10 cellular contexts compared by ENCODE assay signal in the genomic region with DNA sequence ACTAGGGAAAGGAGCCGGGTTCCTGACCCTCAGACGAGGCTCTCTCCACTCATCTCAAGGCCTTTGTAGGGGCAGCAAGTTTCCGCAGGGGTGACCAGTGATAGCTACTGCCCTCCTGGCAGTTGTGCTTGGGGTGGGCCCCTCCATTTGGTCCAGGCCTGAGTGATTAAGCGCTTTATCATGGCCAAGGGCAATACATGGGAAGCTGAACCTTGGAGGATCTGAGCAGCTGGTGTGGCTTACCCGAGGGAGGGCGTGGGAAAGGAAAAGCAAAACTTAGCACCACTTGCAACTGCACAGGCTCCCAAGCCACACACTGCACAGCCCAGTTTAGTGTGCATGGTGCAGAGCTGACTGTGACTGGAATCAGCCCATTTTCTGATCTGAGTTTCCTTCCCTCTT. TPM values are rescaled to one million over a fixed set of nuclear protein-coding genes. Genes with fewer than 3 reads are reported as not detected.
DNase-seq lines count a peak whose midpoint lies in the region; ATAC-seq and TF ChIP-seq lines count a peak whose summit lies in the region.
"Had no signal": no experiment of that assay in that cellular context is flagged by ENCODE, and none has a peak within 500 bp of the region (broad histone marks: within the 10 kb centered on the region; RNA-seq: fewer than 3 reads in every experiment).

No MANE protein-coding gene starts in this region.

- H3K9me3 ChIP-seq in Loucy (ENCODE audit: insufficient read depth, low read depth, low read length) (no peaks in the 10 kb centered on the region), Peyer's patch (no peaks in the 10 kb centered on the region)

- DNase-seq in EH (ENCODE audit: low read depth) (peak; percentile 85), fibroblast of villous mesenchyme (ENCODE audit: low read depth) (peak; percentile 91), COLO829 (ENCODE audit: low spot score) (no peak), Peyer's patch (no peak), natural killer cell (no peak)
- DNase-seq: SHP77 had no signal

- no peaks in the 10 kb centered on the region for H3K9me2 ChIP-seq in Loucy (replicated peaks; ENCODE audit: low read depth, low read length)

- H3K27ac ChIP-seq in Peyer's patch: no peak overlapping the region

- intact Hi-C loops in natural killer cell (cut with micrococcal nuclease): no loop called here

- no peaks in the 10 kb centered on the region for H3K36me3 Mint-ChIP-seq in natural killer cell
- H3K36me3 Mint-ChIP-seq: activated naive CD8-positive, alpha-beta T cell had no signal

- peaks cover 7 to 8% of the 10 kb centered on the region in 2 donors for H3K27me3 Mint-ChIP-seq in natural killer cell (ENCODE audit: low read depth in 2 of 2)
- H3K27me3 Mint-ChIP-seq: activated naive CD8-positive, alpha-beta T cell had no signal

- no peak overlapping the region for H3K27ac Mint-ChIP-seq in natural killer cell
- H3K27ac Mint-ChIP-seq: activated naive CD8-positive, alpha-beta T cell had no signal

- H3K36me3 ChIP-seq in Loucy (ENCODE audit: insufficient read depth, low read length) (no peaks in the 10 kb centered on the region), Peyer's patch (no peaks in the 10 kb centered on the region)

- H3K4me1 ChIP-seq in Loucy (ENCODE audit: insufficient read depth, low read length, poor library complexity, severe bottlenecking) (peaks cover 8% of the 10 kb centered on the region), Peyer's patch (peaks cover 0 to 41% (median 16%) of the 10 kb centered on the region in 4 donors)

- TF ChIP-seq POLR2A in Peyer's patch (IDR thresholded peaks at IDR 0.05): no peak

- H3F3A ChIP-seq in Loucy (ENCODE audit: low read depth): no peaks in the 10 kb centered on the region

- H2AFZ ChIP-seq in Loucy (ENCODE audit: low read length): 0 out of 2 replicates have a peak overlapping the region, but pooled peaks have one; percentile 8

- H3K9ac ChIP-seq in Loucy (ENCODE audit: low read depth, low read length, poor library complexity, severe bottlenecking): no peak overlapping the region

- peak; percentile 31 for ATAC-seq in GM21576 (IDR thresholded peaks at IDR 0.05; ENCODE audit: unreplicated experiment)
- no peak for ATAC-seq in HG03521 (IDR thresholded peaks at IDR 0.05; ENCODE audit: unreplicated experiment)
- ATAC-seq in natural killer cell: no peak

- TF ChIP-seq CTCF in Loucy (conservative IDR thresholded peaks at IDR 0.05; ENCODE audit: low read length): no peak
- TF ChIP-seq CTCF in fibroblast of villous mesenchyme (IDR thresholded peaks at IDR 0.05; ENCODE audit: insufficient read depth, low read depth, low read length): no peak
- TF ChIP-seq CTCF in Peyer's patch (IDR thresholded peaks at IDR 0.05): no peak
- TF ChIP-seq CTCF in natural killer cell (IDR thresholded peaks at IDR 0.05): no peak

- H3K4me1 Mint-ChIP-seq in natural killer cell: peaks cover 8 to 15% of the 10 kb centered on the region in 2 donors

- no peaks in the 10 kb centered on the region for H3K79me2 ChIP-seq in Loucy (ENCODE audit: insufficient read depth, low read length)

- H3K4me3 ChIP-seq in Loucy (ENCODE audit: low read length, poor library complexity, severe bottlenecking) (no peak overlapping the region), fibroblast of villous mesenchyme (ENCODE audit: low read depth, low read length) (no peak overlapping the region), Peyer's patch (no peak overlapping the region)

- H3K9me3 Mint-ChIP-seq in natural killer cell: no peaks in the 10 kb centered on the region

- no peaks in the 10 kb centered on the region for H4K20me1 ChIP-seq in Loucy (ENCODE audit: insufficient read depth, low read length, poor library complexity, severe bottlenecking)

- H3K27me3 ChIP-seq in Loucy (ENCODE audit: insufficient read depth, low read length, poor library complexity, severe bottlenecking): no peaks in the 10 kb centered on the region
- H3K27me3 ChIP-seq in Peyer's patch: no peaks in the 10 kb centered on the region

- no peak overlapping the region for H3K4me2 ChIP-seq in Loucy (ENCODE audit: low read depth, low read length, poor library complexity, severe bottlenecking)

- no peak overlapping the region for H3K4me3 Mint-ChIP-seq in natural killer cell
- H3K4me3 Mint-ChIP-seq: activated naive CD8-positive, alpha-beta T cell had no signal

RNA-seq across cellular contexts. Expression of gene GADD45A, which starts 47.8 kb away (rescaled TPM):
- total RNA-seq in fibroblast of villous mesenchyme: 54.8 and 60.2 TPM in 2 replicates
- 10 to 100 TPM; 22.3 to 73.7 (median 55.1) TPM for total RNA-seq in Peyer's patch
- total RNA-seq in natural killer cell: 10 to 100 TPM; 21.8 to 30.3 (median 26.6) TPM

Comparison
In these comparisons a context has a peak if more than half of its experiments do, and no peak if none do; other contexts are left out.
1. DNase-seq: peak in EH (single experiment) and fibroblast of villous mesenchyme (single experiment); none in COLO829 (single experiment), Peyer's patch (0 of 3) and natural killer cell (single experiment).